Comparison of ENCODE assay signal across 9 cellular contexts in the genomic region with DNA sequence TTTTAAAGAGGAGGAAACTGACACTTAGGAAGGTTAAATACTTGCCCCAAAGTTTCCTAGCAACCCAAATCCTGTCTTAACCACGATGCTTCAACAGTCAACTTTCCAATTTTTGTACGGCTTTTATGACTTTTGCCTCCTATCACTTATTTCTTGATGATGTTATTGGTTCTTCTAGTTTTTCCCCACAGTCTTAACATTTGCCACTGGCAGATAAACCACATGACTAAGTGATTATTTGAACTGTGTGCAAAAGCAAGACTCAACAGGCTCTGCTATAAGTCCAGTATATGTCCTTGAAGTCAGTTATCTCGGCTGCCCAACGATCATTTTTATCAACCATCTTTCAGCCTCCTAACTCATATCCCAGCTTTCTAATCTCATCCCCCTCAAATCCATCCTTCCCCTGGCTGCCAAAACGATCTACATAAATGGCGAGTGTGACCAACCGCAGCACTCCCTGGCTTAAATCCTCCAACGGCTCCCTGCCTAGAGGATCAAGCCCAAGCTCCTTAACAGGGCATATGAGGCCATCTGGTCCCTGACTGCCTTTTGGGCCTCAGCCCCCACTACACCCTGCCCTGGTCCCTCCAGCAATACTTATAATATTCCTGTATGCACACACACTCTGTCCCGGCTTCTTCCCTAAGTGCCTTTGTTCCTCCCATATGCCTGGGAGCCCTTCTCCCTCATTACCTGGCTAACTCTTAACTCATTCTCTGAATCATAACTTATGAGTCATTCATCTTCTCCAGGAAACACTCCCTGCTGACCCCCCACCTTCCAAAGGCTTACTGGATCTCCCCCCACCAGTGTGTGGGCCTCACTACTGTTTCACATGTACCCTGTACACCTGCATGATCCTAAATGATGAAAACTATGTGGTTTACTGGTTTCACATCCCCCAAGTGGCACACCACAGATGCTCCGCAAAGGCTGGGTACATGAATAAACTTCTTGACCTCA.
DNase-seq lines count a peak whose midpoint lies in the region; ATAC-seq and TF ChIP-seq lines count a peak whose summit lies in the region.
"Had no signal": no experiment of that assay in that cellular context is flagged by ENCODE, and none has a peak within 500 bp of the region (broad histone marks: within the 10 kb centered on the region; RNA-seq: fewer than 3 reads in every experiment).

No MANE protein-coding gene starts in this region.

- no peak overlapping the region for H3K4me3 ChIP-seq in astrocyte of the spinal cord (ENCODE audit: low read depth, low read length)
- H3K4me3 ChIP-seq in mucosa of stomach (ENCODE audit: low read length), result no peak overlapping the region

- no peaks in the 10 kb centered on the region for H3K9me3 ChIP-seq in mucosa of stomach (ENCODE audit: control insufficient read depth, low read length)
- H3K9me3 ChIP-seq: ascending aorta had no signal

- peak; percentile 72 for ATAC-seq in HG02870 (IDR thresholded peaks at IDR 0.05; ENCODE audit: unreplicated experiment)

- H3K27me3 ChIP-seq in mucosa of stomach (ENCODE audit: control insufficient read depth, insufficient read depth, low read length), result no peaks in the 10 kb centered on the region
- H3K27me3 ChIP-seq: ascending aorta had no signal

- no peak for TF ChIP-seq CTCF in astrocyte of the spinal cord (IDR thresholded peaks at IDR 0.05; ENCODE audit: low read depth, low read length)

- DNase-seq in activated CD4-positive, alpha-beta T cell treated with anti-CD3 and anti-CD28 coated beads for 4 hours, result peak; percentile 41 to 50
- no peak for DNase-seq in activated CD4-positive, alpha-beta T cell treated with anti-CD3 and anti-CD28 coated beads for 1 hour
- peak; percentile 40 for DNase-seq in NOMO-1 treated with DMSO at 0.1 percent for 48 hours (lab: John Stamatoyannopoulos, UW; ENCODE audit: unreplicated experiment)
- DNase-seq in astrocyte of the spinal cord (ENCODE audit: low read depth, low spot score), result peak; percentile 73
- no peak for DNase-seq in NCI-H2196 (lab: John Stamatoyannopoulos, UW; ENCODE audit: unreplicated experiment)
- DNase-seq in iPS-NIHi11 (ENCODE audit: low spot score), result no peak

- peak overlapping the region; percentile 64 for H3K9ac ChIP-seq in mucosa of stomach (ENCODE audit: low read length)

- peaks cover 69% of the 10 kb centered on the region for H3K4me1 ChIP-seq in mucosa of stomach (ENCODE audit: control insufficient read depth, insufficient read depth, low read length)

- in situ Hi-C loops in astrocyte of the spinal cord (cut with HindIII; ENCODE audit: low sequenced_read_pairs), result no loop called here

- no peaks in the 10 kb centered on the region for H3K36me3 ChIP-seq in mucosa of stomach (ENCODE audit: control insufficient read depth, insufficient read depth, low read length)
- H3K36me3 ChIP-seq: ascending aorta had no signal

Comparison
In these comparisons a context has a peak if more than half of its experiments do, and no peak if none do; other contexts are left out.
1. DNase-seq: peak in activated CD4-positive, alpha-beta T cell treated with anti-CD3 and anti-CD28 coated beads for 4 hours (2 of 2), NOMO-1 treated with DMSO at 0.1 percent for 48 hours (single experiment) and astrocyte of the spinal cord (single experiment); none in activated CD4-positive, alpha-beta T cell treated with anti-CD3 and anti-CD28 coated beads for 1 hour (single experiment), NCI-H2196 (single experiment) and iPS-NIHi11 (single experiment).